ENCODE assay signal across 8 cellular contexts in genomic region chr16:28494141-28494851, GRCh38. TPM values are rescaled to one million over a fixed set of nuclear protein-coding genes. Genes with fewer than 3 reads are reported as not detected.
DNase-seq lines count a peak whose midpoint lies in the region; ATAC-seq, FAIRE-seq and TF ChIP-seq lines count a peak whose summit lies in the region.

Gene APOBR, plus strand, starts transcription at chr16:28494643. Its CDS starts 39 bp downstream, at chr16:28494682.

- H3K4me3 ChIP-seq in coronary artery (peak within 1 kb of the TSS; percentile 51), small intestine (ENCODE audit: low read depth in 1 of 2, low read length in 2 of 2) (peak within 1 kb of the TSS; percentile 35 to 46)

- H3K4me1 ChIP-seq in small intestine (ENCODE audit: control insufficient read depth in 2 of 2, insufficient read depth in 1 of 2, low read depth in 1 of 2, low read length in 1 of 2) = no peaks in the 10 kb centered on the region

- H3K27me3 ChIP-seq in small intestine (ENCODE audit: control insufficient read depth in 2 of 2, insufficient read depth in 2 of 2, low read length in 2 of 2) = no peaks in the 10 kb centered on the region

- H3K27ac ChIP-seq in coronary artery = peak within 1 kb of the TSS in 1 of 2 donors; percentile 77
- H3K27ac ChIP-seq in small intestine (ENCODE audit: low read depth in 1 of 2, low read length in 1 of 2) = peak within 1 kb of the TSS; percentile 63 to 89

- peak; percentile 57 for TF ChIP-seq POLR2A in GM18526 (IDR thresholded peaks at IDR 0.05; ENCODE audit: extremely low read depth, insufficient read length)

- DNase-seq in coronary artery (ENCODE audit: low spot score) = no peak
- peak; percentile 77 for DNase-seq in small intestine
- DNase-seq in DMS53 treated with DMSO at 0.1 percent for 48 hours (lab: John Stamatoyannopoulos, UW; ENCODE audit: unreplicated experiment) = no peak
- DNase-seq in H4 (ENCODE audit: low spot score) = no peak

- no peak for TF ChIP-seq CTCF in coronary artery (IDR thresholded peaks at IDR 0.05)

- no peak for FAIRE-seq in small intestine (lab: Jason Lieb, UNC)

- no peaks in the 10 kb centered on the region for H3K36me3 ChIP-seq in small intestine (ENCODE audit: control insufficient read depth in 2 of 2, insufficient read depth in 2 of 2, low read length in 2 of 2)

- H3K9me3 ChIP-seq in small intestine (ENCODE audit: control insufficient read depth, low read depth) = no peaks in the 10 kb centered on the region

- 41 to 63% (median 49%) methylated on average over 10 to 12 of the region's 12 CpGs for WGBS in small intestine, 3 donors

- peak; percentile 38 for ATAC-seq in HG03442 (IDR thresholded peaks at IDR 0.05; ENCODE audit: unreplicated experiment)
- peak; percentile 86 to 87 for ATAC-seq in activated CD4-positive, CD25-positive, alpha-beta regulatory T cell treated with anti-CD3 and anti-CD28 coated beads, Interleukin-2, amount 50 U/mL, for 24 hours
- no peak for ATAC-seq in GM18858 (IDR thresholded peaks at IDR 0.05; ENCODE audit: unreplicated experiment)

RNA-seq across cellular contexts. Expression of gene APOBR, which starts in this region (rescaled TPM):
- polyA plus RNA-seq in small intestine = 1 to 10 TPM in 2 of 3 donors, under 1 TPM in 1; 0.89 to 2.7 (median 1.9) TPM
- total RNA-seq in H4 (2014; rRNA removed; shearing (Covaris generic)) = not detected in 2 replicates
